1 cellular context compared by ENCODE assay signal in genomic region chr2:102062802-102063201, GRCh38.
TF ChIP-seq lines count a peak whose summit lies in the region.

No MANE protein-coding gene starts in this region.

TF ChIP-seq in K562, 482 proteins besides CTCF, POLR2A, EP300 and RAD21 (continued from another document):
- no peak for TF ChIP-seq ZBTB40 (IDR thresholded peaks at IDR 0.05)
- TF ChIP-seq ZBTB40 (CRISPR knock-in tag; IDR thresholded peaks at IDR 0.05), result no peak
- no peak for TF ChIP-seq MLLT1 (IDR thresholded peaks at IDR 0.05)
- no peak for TF ChIP-seq JUN (IDR thresholded peaks at IDR 0.05; ENCODE audit: borderline replicate concordance, low read depth, low read length)
- TF ChIP-seq JUN (CRISPR knock-in tag; IDR thresholded peaks at IDR 0.05; ENCODE audit: borderline replicate concordance), result no peak
- TF ChIP-seq STAT5B (CRISPR knock-in tag; IDR thresholded peaks at IDR 0.05), result no peak
- no peak for TF ChIP-seq DEAF1 (CRISPR knock-in tag; IDR thresholded peaks at IDR 0.05)
- TF ChIP-seq ZNF280A (IDR thresholded peaks at IDR 0.05; ENCODE audit: low read depth, partially characterized antibody), result no peak
- no peak for TF ChIP-seq HNRNPLL (IDR thresholded peaks at IDR 0.05; ENCODE audit: low read depth, low read length, poor library complexity, severe bottlenecking)
- no peak for TF ChIP-seq ARID4B (CRISPR knock-in tag; IDR thresholded peaks at IDR 0.05)
- no peak for TF ChIP-seq ZBTB5 (IDR thresholded peaks at IDR 0.05)
TF ChIP-seq in K562: peak in this region for 0.
